1 cellular context compared by ENCODE assay signal in the genomic region with DNA sequence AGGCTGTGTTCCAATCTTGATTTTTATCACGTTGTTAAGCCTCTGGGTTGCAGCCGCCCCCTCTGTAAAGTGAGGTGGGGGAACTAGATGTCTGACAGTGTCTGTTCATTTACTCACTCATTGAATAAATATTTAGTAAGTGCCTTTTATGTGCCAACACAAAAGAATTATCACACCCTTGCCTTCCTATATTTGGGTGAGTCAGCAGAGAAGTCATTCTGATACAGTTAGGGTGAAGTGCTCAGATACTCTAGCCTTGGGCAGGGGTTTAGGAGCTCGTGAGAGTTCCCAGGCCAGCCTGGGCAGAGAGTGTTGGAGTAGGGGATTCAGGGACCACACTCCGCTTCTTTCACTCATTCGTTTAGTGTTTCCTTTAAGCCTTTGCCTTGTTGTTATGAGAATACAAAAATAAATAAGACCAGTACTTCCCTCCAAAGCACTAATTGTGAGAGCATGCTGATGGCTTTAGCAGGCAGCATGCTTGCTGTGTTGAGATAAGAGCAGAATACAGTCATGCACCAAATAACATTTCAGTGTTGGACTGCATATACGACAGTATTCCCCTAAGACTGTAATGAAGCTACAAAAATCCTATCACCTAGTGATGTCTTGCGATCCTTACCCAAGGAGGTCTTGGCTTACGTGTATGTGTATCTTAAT.
TF ChIP-seq lines count a peak whose summit lies in the region.

No MANE protein-coding gene starts in this region.

TF ChIP-seq in IMR-90, 13 proteins besides CTCF, POLR2A, EP300 and RAD21 (continued from another document):
- TF ChIP-seq SMC3 (IDR thresholded peaks at IDR 0.05; ENCODE audit: low read depth, low read length) (no peak), ELK1 (IDR thresholded peaks at IDR 0.05; ENCODE audit: borderline replicate concordance, low read depth, low read length) (no peak), MAFK (IDR thresholded peaks at IDR 0.05; ENCODE audit: low read depth, low read length) (peak; percentile 30; the same call in 1 of the 2 replicates), NFE2L2 (IDR thresholded peaks at IDR 0.05; ENCODE audit: low read depth, low read length) (no peak), RFX5 (IDR thresholded peaks at IDR 0.05; ENCODE audit: low read depth, low read length) (no peak), MXI1 (IDR thresholded peaks at IDR 0.05; ENCODE audit: borderline replicate concordance, low read depth, low read length) (peak; percentile 25; the same call in 1 of the 2 replicates), FOS (IDR thresholded peaks at IDR 0.05; ENCODE audit: low read depth, low read length) (0 out of 2 replicates have a peak, but pooled peaks have one; percentile 31), CEBPB (IDR thresholded peaks at IDR 0.05; ENCODE audit: low read depth, low read length) (0 out of 2 replicates have a peak, but pooled peaks have one; percentile 26), CHD1 (IDR thresholded peaks at IDR 0.05; ENCODE audit: low read depth, low read length) (no peak)
